Comparison of ENCODE assay signal across 8 cellular contexts in the genomic region with DNA sequence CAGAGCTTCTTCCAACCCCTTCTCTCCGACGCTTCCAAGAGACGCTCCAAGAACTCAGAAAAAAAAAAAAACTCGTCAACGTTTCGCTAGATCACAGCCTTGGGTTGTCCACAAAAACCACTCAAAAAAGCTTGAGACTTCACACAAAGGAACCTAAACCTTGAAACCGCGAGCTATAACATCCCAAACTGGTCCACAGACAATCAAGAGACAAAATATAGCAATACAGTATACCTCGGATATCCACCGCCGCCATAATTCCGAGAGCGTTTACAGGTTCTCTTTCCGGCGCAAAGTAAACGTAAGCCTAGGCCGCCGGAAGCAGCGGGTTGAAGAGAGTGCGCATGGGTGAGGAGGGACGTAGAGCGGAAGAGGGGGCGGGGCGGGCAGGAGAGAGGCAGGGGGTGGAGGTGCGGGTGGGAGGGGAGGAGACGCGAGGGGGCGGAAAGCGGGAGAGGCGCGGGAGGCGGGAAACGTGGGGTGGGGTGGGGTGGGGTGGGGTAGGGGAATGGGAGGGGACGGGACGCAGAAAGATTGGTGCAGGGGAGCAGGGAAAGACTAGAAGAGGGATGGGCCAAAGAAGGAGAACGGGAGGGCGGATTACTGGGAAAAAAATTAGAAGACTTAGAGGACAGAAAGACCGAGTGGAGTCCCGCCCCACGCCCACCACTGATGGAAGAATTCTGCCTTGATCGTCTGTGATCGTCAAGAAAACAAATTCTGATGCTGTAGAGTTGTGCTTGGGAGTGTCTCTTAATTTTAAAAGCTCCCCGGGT. TPM values are rescaled to one million over a fixed set of nuclear protein-coding genes. Genes with fewer than 3 reads are reported as not detected.
DNase-seq lines count a peak whose midpoint lies in the region; ATAC-seq and TF ChIP-seq lines count a peak whose summit lies in the region.

A gene with protein sequence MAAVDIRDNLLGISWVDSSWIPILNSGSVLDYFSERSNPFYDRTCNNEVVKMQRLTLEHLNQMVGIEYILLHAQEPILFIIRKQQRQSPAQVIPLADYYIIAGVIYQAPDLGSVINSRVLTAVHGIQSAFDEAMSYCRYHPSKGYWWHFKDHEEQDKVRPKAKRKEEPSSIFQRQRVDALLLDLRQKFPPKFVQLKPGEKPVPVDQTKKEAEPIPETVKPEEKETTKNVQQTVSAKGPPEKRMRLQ (minus strand): TSS at position 274 of the 776 bp plus-strand sequence. CDS start 18 bp downstream, at position 256.

- H3K4me1 ChIP-seq in mononuclear cell (ENCODE audit: insufficient read depth, low read length), result peaks cover 18% of the 10 kb centered on the region

- H3K27me3 ChIP-seq in mononuclear cell (ENCODE audit: insufficient read depth, low read length), result peaks cover 6% of the 10 kb centered on the region

- H3K9me3 Mint-ChIP-seq in Calu3 (ENCODE audit: low read depth, unreplicated experiment), result peaks cover 3% of the 10 kb centered on the region

- DNase-seq in Calu3, result peak; percentile 92
- DNase-seq in Jurkat, Clone E6-1 (ENCODE audit: low read depth, low spot score), result peak; percentile 90
- peak; percentile 70 for DNase-seq in OCI-M2 (lab: John Stamatoyannopoulos, UW; ENCODE audit: unreplicated experiment)
- DNase-seq in activated T-cell treated with anti-CD3 and anti-CD28 coated beads for 24 hours (ENCODE audit: low read depth), result peak; percentile 92
- peak; percentile 50 for DNase-seq in epithelial cell of prostate (ENCODE audit: low read depth, low spot score)
- DNase-seq in stimulated activated CD8-positive, alpha-beta memory T cell treated with anti-CD3 and anti-CD28 coated beads, Interleukin-2, amount 100 ng/mL, for 1 hour (ENCODE audit: low read depth in 2 of 2), result peak; percentile 77 to 88

- BruUV-seq in Calu3 (replicated peaks; lab: Mats Ljungman, UMichigan), result no TSS peak

- CTCF ChIA-PET in Calu3 (lab: Charles Lee), result interaction anchor here (0.7 to 1.3 kb wide), 2 partner anchors 108 to 209 kb away, joined by 5 to 7 read pairs; a partner anchor contains a TSS

- peaks cover 21% of the 10 kb centered on the region for H3K4me1 Mint-ChIP-seq in Calu3 (ENCODE audit: low read depth, unreplicated experiment)

- H3K9me3 ChIP-seq in mononuclear cell (ENCODE audit: low read depth, low read length), result no peaks in the 10 kb centered on the region

- peak within 1 kb of the TSS; percentile 96 for H3K4me3 Mint-ChIP-seq in Calu3 (ENCODE audit: low read depth, unreplicated experiment)

- H3K27me3 Mint-ChIP-seq in Calu3 (ENCODE audit: unreplicated experiment), result no peaks in the 10 kb centered on the region

- intact Hi-C loops in Calu3 (cut with micrococcal nuclease; ENCODE audit: unreplicated experiment), result no loop called here

- peak within 1 kb of the TSS; percentile 92 for H3K4me3 ChIP-seq in Jurkat, Clone E6-1 (ENCODE audit: low read length)
- peak within 1 kb of the TSS; percentile 99 for H3K4me3 ChIP-seq in mononuclear cell (ENCODE audit: low read length)

- ATAC-seq in GM21526 (IDR thresholded peaks at IDR 0.05; ENCODE audit: low FRiP score, unreplicated experiment), result peak; percentile 75

- TF ChIP-seq CTCF in Calu3 (IDR thresholded peaks at IDR 0.05; ENCODE audit: unreplicated experiment), result no peak

- H3K27ac ChIP-seq in epithelial cell of prostate, result peak within 1 kb of the TSS; percentile 52

- peaks cover 19% of the 10 kb centered on the region for H3K36me3 Mint-ChIP-seq in Calu3 (ENCODE audit: insufficient read depth, unreplicated experiment)

- peak within 1 kb of the TSS; percentile 95 for H3K27ac Mint-ChIP-seq in Calu3 (ENCODE audit: unreplicated experiment)

RNA-seq across cellular contexts. Expression of the gene that starts here (rescaled TPM):
- 38.3 and 45.4 TPM in 2 replicates for total RNA-seq in Calu3 (2022)
- polyA plus RNA-seq in Jurkat, Clone E6-1 (2012; ENCODE audit: insufficient read depth, insufficient read length), result 55.4 TPM
- total RNA-seq in mononuclear cell, result 96.3 TPM

Comparison
In these comparisons a context has a peak if more than half of its experiments do, and no peak if none do; other contexts are left out.
1. Peak in every context shown above with its lines: DNase-seq, ATAC-seq, H3K4me3 ChIP-seq and H3K27ac ChIP-seq.